Comparison of ENCODE assay signal across 12 cellular contexts in genomic region chr3:95721938-95722337, GRCh38.
DNase-seq lines count a peak whose midpoint lies in the region; ATAC-seq and TF ChIP-seq lines count a peak whose summit lies in the region.
"Had no signal": no experiment of that assay in that cellular context is flagged by ENCODE, and none has a peak within 500 bp of the region (broad histone marks: within the 10 kb centered on the region; RNA-seq: fewer than 3 reads in every experiment).

No MANE protein-coding gene starts in this region.

- intact Hi-C loops in ascending aorta (cut with DNase I) (no loop called here), posterior vena cava (cut with DNase I) (no loop called here)

- CTCF ChIA-PET in WTC11 (lab: Charles Lee) = no interaction called here

- H3K4me1 Mint-ChIP-seq in WTC11 = peaks cover 6% of the 10 kb centered on the region
- H3K4me1 Mint-ChIP-seq: naive thymus-derived CD8-positive, alpha-beta T cell had no signal

- H3K36me3 ChIP-seq in OCI-LY3 (replicated peaks; ENCODE audit: low read depth, low read length) (no peaks in the 10 kb centered on the region), ascending aorta (no peaks in the 10 kb centered on the region)

- H3K4me1 ChIP-seq in OCI-LY3 (ENCODE audit: low read length) (no peaks in the 10 kb centered on the region), ascending aorta (no peaks in the 10 kb centered on the region)

- no peak overlapping the region for H3K4me2 ChIP-seq in OCI-LY3 (ENCODE audit: low read length)

- POLR2A ChIA-PET in WTC11 (lab: Charles Lee) = no interaction called here

- no peaks in the 10 kb centered on the region for H3K9me3 ChIP-seq in OCI-LY3 (ENCODE audit: insufficient read depth, low read length)
- H3K9me3 ChIP-seq in ascending aorta = no peaks in the 10 kb centered on the region

- H3K36me3 Mint-ChIP-seq in WTC11 = no peaks in the 10 kb centered on the region
- H3K36me3 Mint-ChIP-seq: naive thymus-derived CD8-positive, alpha-beta T cell had no signal

- no peak overlapping the region for H3K4me3 ChIP-seq in OCI-LY3 (ENCODE audit: low read length)
- no peak overlapping the region for H3K4me3 ChIP-seq in ascending aorta

- H3K79me2 ChIP-seq in OCI-LY3 (ENCODE audit: low read length) = no peaks in the 10 kb centered on the region

- H2AFZ ChIP-seq in OCI-LY3 (ENCODE audit: low read depth, low read length) = 0 out of 2 replicates have a peak overlapping the region, but pooled peaks have one; percentile 56

- DNase-seq in left lobe of liver (ENCODE audit: low spot score) = no peak
- no peak for DNase-seq in ascending aorta (ENCODE audit: low spot score in 2 of 2)
- no peak for DNase-seq in posterior vena cava (ENCODE audit: low spot score)
- DNase-seq in cerebellum (ENCODE audit: low spot score) = no peak
- DNase-seq in WTC11 (ENCODE audit: low spot score) = no peak
- DNase-seq: activated CD4-positive, alpha-beta T cell treated with anti-CD3 and anti-CD28 coated beads, Interleukin-2, amount 50 U/mL, for 48 hours; Kasumi-1; naive thymus-derived CD8-positive, alpha-beta T cell; trophoblast cell had no signal

- H3K4me3 Mint-ChIP-seq in WTC11 = no peak overlapping the region

- H3K9ac ChIP-seq in OCI-LY3 (ENCODE audit: low read length) = no peak overlapping the region

- no peaks in the 10 kb centered on the region for H4K20me1 ChIP-seq in OCI-LY3 (ENCODE audit: insufficient read depth, low read length)

- H3K9me3 Mint-ChIP-seq in WTC11 = no peaks in the 10 kb centered on the region
- H3K9me3 Mint-ChIP-seq: naive thymus-derived CD8-positive, alpha-beta T cell had no signal

- TF ChIP-seq CTCF in OCI-LY3 (IDR thresholded peaks at IDR 0.05; ENCODE audit: low read depth, low read length) = no peak
- no peak for TF ChIP-seq CTCF in ascending aorta (IDR thresholded peaks at IDR 0.05)
- TF ChIP-seq CTCF in WTC11 (IDR thresholded peaks at IDR 0.05) = no peak

- H3K27ac ChIP-seq in OCI-LY3 (ENCODE audit: low read length) (no peak overlapping the region), ascending aorta (no peak overlapping the region)

- H3K27ac Mint-ChIP-seq in WTC11 = no peak overlapping the region
- H3K27ac Mint-ChIP-seq: naive thymus-derived CD8-positive, alpha-beta T cell had no signal

- no peaks in the 10 kb centered on the region for H3K27me3 Mint-ChIP-seq in WTC11 (ENCODE audit: low read depth)
- H3K27me3 Mint-ChIP-seq: naive thymus-derived CD8-positive, alpha-beta T cell had no signal

- ATAC-seq in GM18909 (IDR thresholded peaks at IDR 0.05; ENCODE audit: poor library complexity, unreplicated experiment) (peak; percentile 71), HG02970 (IDR thresholded peaks at IDR 0.05; ENCODE audit: low FRiP score, unreplicated experiment) (peak; percentile 78), left lobe of liver (peak; percentile 42), WTC11 (no peak)
- ATAC-seq: naive thymus-derived CD8-positive, alpha-beta T cell had no signal

- H3K27me3 ChIP-seq in OCI-LY3 (ENCODE audit: low read depth, low read length) = no peaks in the 10 kb centered on the region
- no peaks in the 10 kb centered on the region for H3K27me3 ChIP-seq in ascending aorta

TF ChIP-seq in WTC11, 78 proteins besides CTCF, POLR2A, EP300 and RAD21:
- TF ChIP-seq ETV6 (CRISPR knock-in tag; IDR thresholded peaks at IDR 0.05) = no peak
- no peak for TF ChIP-seq CREM (CRISPR knock-in tag; IDR thresholded peaks at IDR 0.05)
- TF ChIP-seq, protein P1, sequence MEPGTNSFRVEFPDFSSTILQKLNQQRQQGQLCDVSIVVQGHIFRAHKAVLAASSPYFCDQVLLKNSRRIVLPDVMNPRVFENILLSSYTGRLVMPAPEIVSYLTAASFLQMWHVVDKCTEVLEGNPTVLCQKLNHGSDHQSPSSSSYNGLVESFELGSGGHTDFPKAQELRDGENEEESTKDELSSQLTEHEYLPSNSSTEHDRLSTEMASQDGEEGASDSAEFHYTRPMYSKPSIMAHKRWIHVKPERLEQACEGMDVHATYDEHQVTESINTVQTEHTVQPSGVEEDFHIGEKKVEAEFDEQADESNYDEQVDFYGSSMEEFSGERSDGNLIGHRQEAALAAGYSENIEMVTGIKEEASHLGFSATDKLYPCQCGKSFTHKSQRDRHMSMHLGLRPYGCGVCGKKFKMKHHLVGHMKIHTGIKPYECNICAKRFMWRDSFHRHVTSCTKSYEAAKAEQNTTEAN (CRISPR knock-in tag; IDR thresholded peaks at IDR 0.05) = no peak
- no peak for TF ChIP-seq SMAD3 (CRISPR knock-in tag; IDR thresholded peaks at IDR 0.05; ENCODE audit: borderline replicate concordance)
- TF ChIP-seq, protein P2, sequence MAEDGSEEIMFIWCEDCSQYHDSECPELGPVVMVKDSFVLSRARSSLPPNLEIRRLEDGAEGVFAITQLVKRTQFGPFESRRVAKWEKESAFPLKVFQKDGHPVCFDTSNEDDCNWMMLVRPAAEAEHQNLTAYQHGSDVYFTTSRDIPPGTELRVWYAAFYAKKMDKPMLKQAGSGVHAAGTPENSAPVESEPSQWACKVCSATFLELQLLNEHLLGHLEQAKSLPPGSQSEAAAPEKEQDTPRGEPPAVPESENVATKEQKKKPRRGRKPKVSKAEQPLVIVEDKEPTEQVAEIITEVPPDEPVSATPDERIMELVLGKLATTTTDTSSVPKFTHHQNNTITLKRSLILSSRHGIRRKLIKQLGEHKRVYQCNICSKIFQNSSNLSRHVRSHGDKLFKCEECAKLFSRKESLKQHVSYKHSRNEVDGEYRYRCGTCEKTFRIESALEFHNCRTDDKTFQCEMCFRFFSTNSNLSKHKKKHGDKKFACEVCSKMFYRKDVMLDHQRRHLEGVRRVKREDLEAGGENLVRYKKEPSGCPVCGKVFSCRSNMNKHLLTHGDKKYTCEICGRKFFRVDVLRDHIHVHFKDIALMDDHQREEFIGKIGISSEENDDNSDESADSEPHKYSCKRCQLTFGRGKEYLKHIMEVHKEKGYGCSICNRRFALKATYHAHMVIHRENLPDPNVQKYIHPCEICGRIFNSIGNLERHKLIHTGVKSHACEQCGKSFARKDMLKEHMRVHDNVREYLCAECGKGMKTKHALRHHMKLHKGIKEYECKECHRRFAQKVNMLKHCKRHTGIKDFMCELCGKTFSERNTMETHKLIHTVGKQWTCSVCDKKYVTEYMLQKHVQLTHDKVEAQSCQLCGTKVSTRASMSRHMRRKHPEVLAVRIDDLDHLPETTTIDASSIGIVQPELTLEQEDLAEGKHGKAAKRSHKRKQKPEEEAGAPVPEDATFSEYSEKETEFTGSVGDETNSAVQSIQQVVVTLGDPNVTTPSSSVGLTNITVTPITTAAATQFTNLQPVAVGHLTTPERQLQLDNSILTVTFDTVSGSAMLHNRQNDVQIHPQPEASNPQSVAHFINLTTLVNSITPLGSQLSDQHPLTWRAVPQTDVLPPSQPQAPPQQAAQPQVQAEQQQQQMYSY (CRISPR knock-in tag; IDR thresholded peaks at IDR 0.05) = no peak
